ENCODE assay signal across 8 cellular contexts in genomic region chr19:41785653-41786052, GRCh38. TPM values are rescaled to one million over a fixed set of nuclear protein-coding genes. Genes with fewer than 3 reads are reported as not detected.
A peak's percentile ranks its signal among the peaks of the same experiment; 100 is the strongest.
DNase-seq lines count a peak whose midpoint lies in the region; TF ChIP-seq lines count a peak whose summit lies in the region.

No MANE protein-coding gene starts in this region.

- H3K27ac ChIP-seq in VCaP = no peak overlapping the region

- no peak overlapping the region for H3K4me3 ChIP-seq in cardiac fibroblast (replicated peaks in 1 of 2; ENCODE audit: low read depth in 2 of 2, low read length in 2 of 2)

- DNase-seq in AG08396 (ENCODE audit: low spot score) = peak; percentile 72
- DNase-seq in H4 (ENCODE audit: low spot score) = peak; percentile 85
- DNase-seq in NCI-H2171 (lab: John Stamatoyannopoulos, UW) = peak; percentile 24
- DNase-seq in cardiac fibroblast (ENCODE audit: low read depth in 2 of 2) = peak; percentile 77 to 80
- peak; percentile 82 for DNase-seq in kidney tubule cell (ENCODE audit: low spot score)
- peak; percentile 56 to 69 for DNase-seq in stimulated activated CD4-positive, alpha-beta T cell treated with anti-CD3 and anti-CD28 coated beads, Interleukin-4, amount 100 ng/mL, for 4 hours
- DNase-seq in OCI-M2 (lab: John Stamatoyannopoulos, UW; ENCODE audit: unreplicated experiment) = no peak

- peak; percentile 95 for TF ChIP-seq CTCF in VCaP (conservative IDR thresholded peaks at IDR 0.05)
- TF ChIP-seq CTCF in cardiac fibroblast (IDR thresholded peaks at IDR 0.05; ENCODE audit: low read depth, low read length) = peak; percentile 73

RNA-seq across cellular contexts. Expression of gene CEACAM3, which starts 10.7 kb away (rescaled TPM):
- not detected in 2 replicates for total RNA-seq in H4 (2014; rRNA removed; shearing (Covaris generic))

RNA-seq across cellular contexts. Expression of gene CEACAM6, which starts 30.3 kb away (rescaled TPM):
- total RNA-seq in H4 (2014; rRNA removed; shearing (Covaris generic)) = not detected in 2 replicates

RNA-seq across cellular contexts. Expression of gene LYPD4, which starts 58.8 kb away (rescaled TPM):
- 0.41 TPM in 1 of 2 replicates, not detected in the other for total RNA-seq in H4 (2014; rRNA removed; shearing (Covaris generic))

RNA-seq across cellular contexts. Expression of gene DMRTC2, which starts 59.2 kb away (rescaled TPM):
- total RNA-seq in H4 (2014; rRNA removed; shearing (Covaris generic)) = not detected in 2 replicates
